In the genomic region with DNA sequence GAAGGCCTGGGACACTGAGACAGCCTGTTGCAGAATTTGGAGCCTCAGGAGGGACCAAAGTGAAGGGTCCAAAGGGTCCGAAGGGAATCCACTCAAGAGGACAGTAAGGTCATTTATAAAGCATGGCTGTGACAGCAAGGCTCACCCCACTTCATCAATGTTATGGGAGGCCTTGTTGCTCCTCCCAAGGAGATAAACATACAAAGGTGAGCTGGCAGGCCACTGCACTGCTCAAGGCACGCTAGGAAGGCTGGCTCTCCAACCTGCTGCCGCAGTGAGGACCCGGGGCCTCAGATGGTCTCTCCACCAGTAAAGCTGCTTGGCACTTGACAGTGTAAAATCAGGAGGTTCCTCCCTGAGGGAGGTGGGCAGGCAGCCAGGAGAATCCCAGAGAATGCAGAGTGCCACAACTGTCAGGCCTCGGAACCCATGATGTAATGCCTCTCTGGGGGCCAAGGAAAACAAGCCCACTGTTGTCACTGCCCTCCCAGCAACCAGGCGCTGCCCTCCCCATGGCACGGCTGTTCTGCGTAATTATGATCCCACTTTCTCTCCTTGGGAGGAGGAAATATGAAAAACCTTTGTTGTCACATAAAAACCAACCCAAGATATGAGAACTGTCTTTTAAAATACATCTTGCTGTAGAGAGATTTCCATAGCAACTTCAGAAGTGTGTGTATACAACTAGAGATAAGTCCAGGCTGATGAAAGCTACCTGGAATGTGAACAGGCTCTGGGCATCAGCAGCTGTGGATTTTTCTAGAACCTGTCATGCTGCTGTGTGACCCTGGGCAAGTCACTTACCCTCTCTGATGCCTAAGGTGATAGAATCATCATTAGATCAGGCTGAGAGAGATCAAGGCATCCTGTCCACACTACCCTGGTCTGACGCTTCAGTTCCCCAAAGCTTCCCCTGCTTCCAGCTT, we compare ENCODE assay signal across 14 cellular contexts.
A peak's percentile ranks its signal among the peaks of the same experiment; 100 is the strongest.
DNase-seq lines count a peak whose midpoint lies in the region; ATAC-seq and TF ChIP-seq lines count a peak whose summit lies in the region.
"Had no signal": no experiment of that assay in that cellular context is flagged by ENCODE, and none has a peak within 500 bp of the region (broad histone marks: within the 10 kb centered on the region; RNA-seq: fewer than 3 reads in every experiment).

No MANE protein-coding gene starts in this region.

- no TSS peak for BruUV-seq in mammary epithelial cell (replicated peaks; lab: Mats Ljungman, UMichigan)

- H3K27me3 Mint-ChIP-seq in activated naive CD8-positive, alpha-beta T cell treated with anti-CD3 and anti-CD28 coated beads, Interleukin-2, amount 50 U/mL, for 24 hours = peaks cover 14% of the 10 kb centered on the region

- dilution Hi-C loops in mammary epithelial cell (cut with HindIII; ENCODE audit: low sequenced_read_pairs) = no loop called here

- H3K9ac ChIP-seq in mammary epithelial cell (ENCODE audit: insufficient read depth, low read length) = no peak overlapping the region

- no peak overlapping the region for H3K27ac Mint-ChIP-seq in activated naive CD8-positive, alpha-beta T cell treated with anti-CD3 and anti-CD28 coated beads, Interleukin-2, amount 50 U/mL, for 24 hours
- H3K27ac Mint-ChIP-seq: GM23338 had no signal

- DNase-seq in Right ventricle myocardium inferior (ENCODE audit: missing footprints) (no peak), cardiac septum (ENCODE audit: low spot score) (no peak), mammary epithelial cell (peak; percentile 31), kidney glomerular epithelial cell (lab: John Stamatoyannopoulos, UW) (peak; percentile 86), uterus (peak; percentile 83 to 84)
- no peak for DNase-seq in activated naive CD8-positive, alpha-beta T cell treated with anti-CD3 and anti-CD28 coated beads, Interleukin-2, amount 50 U/mL, for 24 hours
- no peak for DNase-seq in effector CD8-positive, alpha-beta T cell (lab: John Stamatoyannopoulos, UW)
- DNase-seq: activated CD4-positive, alpha-beta T cell treated with anti-CD3 and anti-CD28 coated beads for 1 hour; NK-92 treated with Interleukin-12 subunit alpha and Interleukin-12 subunit beta, amount 100 ng/mL, for 24 hours; testis had no signal

- in situ Hi-C loops in mammary epithelial cell (cut with MboI; ENCODE audit: low sequenced_read_pairs in 2 of 2) = no loop called here

- ATAC-seq in Right ventricle myocardium inferior = peak; percentile 69
- ATAC-seq in HG03442 (IDR thresholded peaks at IDR 0.05; ENCODE audit: unreplicated experiment) = no peak
- ATAC-seq in activated naive CD8-positive, alpha-beta T cell treated with anti-CD3 and anti-CD28 coated beads, Interleukin-2, amount 50 U/mL, for 24 hours = no peak
- ATAC-seq: GM12878, GM23338 had no signal

- TF ChIP-seq CTCF in mammary epithelial cell (conservative IDR thresholded peaks at IDR 0.05 in 1 of 2, IDR thresholded peaks at IDR 0.05 in 1 of 2; ENCODE audit: extremely low read depth in 1 of 2, insufficient read depth in 1 of 2, low read depth in 1 of 2, low read length in 2 of 2) (no peak), uterus (IDR thresholded peaks at IDR 0.05) (no peak)

- H3K36me3 ChIP-seq in mammary epithelial cell (ENCODE audit: insufficient read depth, low read length) (no peaks in the 10 kb centered on the region), uterus (no peaks in the 10 kb centered on the region)

- no peaks in the 10 kb centered on the region for H3K9me3 Mint-ChIP-seq in activated naive CD8-positive, alpha-beta T cell treated with anti-CD3 and anti-CD28 coated beads, Interleukin-2, amount 50 U/mL, for 24 hours
- H3K9me3 Mint-ChIP-seq: GM23338 had no signal

- H3K4me1 ChIP-seq in mammary epithelial cell (ENCODE audit: insufficient read depth, low read length) (no peaks in the 10 kb centered on the region), uterus (peaks cover 8 to 10% of the 10 kb centered on the region in 2 donors)
- H3K4me1 ChIP-seq: testis had no signal

- no peaks in the 10 kb centered on the region for H4K20me1 ChIP-seq in mammary epithelial cell (ENCODE audit: insufficient read depth, low read length)

- no peaks in the 10 kb centered on the region for H3K79me2 ChIP-seq in mammary epithelial cell (ENCODE audit: insufficient read depth, low read length)

- CTCF ChIA-PET in mammary epithelial cell (lab: Charles Lee; ENCODE audit: low non-redundant PET) = interaction anchor here (0.6 kb wide), 1 partner anchor 123 kb away, joined by 3 read pairs; no protein-coding TSS in a partner anchor

- H3K4me3 Mint-ChIP-seq in activated naive CD8-positive, alpha-beta T cell treated with anti-CD3 and anti-CD28 coated beads, Interleukin-2, amount 50 U/mL, for 24 hours = no peak overlapping the region
- H3K4me3 Mint-ChIP-seq: GM23338 had no signal

- H3K4me3 ChIP-seq in mammary epithelial cell (replicated peaks in 1 of 3; ENCODE audit: insufficient read depth in 1 of 3, low read depth in 2 of 3, low read length in 3 of 3) = no peak overlapping the region
- H3K4me3 ChIP-seq in uterus = no peak overlapping the region
- H3K4me3 ChIP-seq: GM12878, GM23338, testis had no signal

- WGBS in mammary epithelial cell (ENCODE audit: low coverage, missing lambda C conversion rate) = 37% methylated on average over 7 of the region's 9 CpGs

- H3K27ac ChIP-seq in mammary epithelial cell (ENCODE audit: insufficient read depth, low read depth, low read length) (no peak overlapping the region), uterus (peak overlapping the region; percentile 80 to 87)
- H3K27ac ChIP-seq: HL-60, testis had no signal

- no peak overlapping the region for H2AFZ ChIP-seq in mammary epithelial cell (ENCODE audit: low read depth, low read length)
- H2AFZ ChIP-seq: GM23338 had no signal

- no peaks in the 10 kb centered on the region for H3K27me3 ChIP-seq in mammary epithelial cell (ENCODE audit: insufficient read depth, low read length)
- H3K27me3 ChIP-seq in uterus = no peaks in the 10 kb centered on the region
- H3K27me3 ChIP-seq: testis had no signal

- no peaks in the 10 kb centered on the region for H3K36me3 Mint-ChIP-seq in activated naive CD8-positive, alpha-beta T cell treated with anti-CD3 and anti-CD28 coated beads, Interleukin-2, amount 50 U/mL, for 24 hours (ENCODE audit: low read depth)

- intact Hi-C loops in Right ventricle myocardium inferior (cut with DNase I) (loop anchor here (2.0 kb wide), 1 partner anchor 109 kb away; no protein-coding TSS in a partner anchor), cardiac septum (cut with DNase I) (loop anchor here (5.0 kb wide), 1 partner anchor 100 kb away; no protein-coding TSS in a partner anchor), mammary epithelial cell (cut with micrococcal nuclease) (loop anchor here (5.0 to 10.0 kb wide), 2 partner anchors 45 to 317 kb away; no protein-coding TSS in a partner anchor), uterus (cut with DNase I; ENCODE audit: low total_unique reads) (no loop called here)

- no peak overlapping the region for H3K4me2 ChIP-seq in mammary epithelial cell (ENCODE audit: insufficient read depth, low read depth, low read length)
- H3K4me2 ChIP-seq: GM23338 had no signal

- TF ChIP-seq POLR2A in uterus (IDR thresholded peaks at IDR 0.05) = no peak

- H3K4me1 Mint-ChIP-seq in activated naive CD8-positive, alpha-beta T cell treated with anti-CD3 and anti-CD28 coated beads, Interleukin-2, amount 50 U/mL, for 24 hours = peaks cover 13% of the 10 kb centered on the region

- no peaks in the 10 kb centered on the region for H3K9me3 ChIP-seq in mammary epithelial cell (replicated peaks; ENCODE audit: insufficient read depth, low read length)
- no peaks in the 10 kb centered on the region for H3K9me3 ChIP-seq in uterus
- H3K9me3 ChIP-seq: testis had no signal

Comparison
In these comparisons a context has a peak if more than half of its experiments do, and no peak if none do; other contexts are left out.
1. DNase-seq: peak in mammary epithelial cell (single experiment), kidney glomerular epithelial cell (single experiment) and uterus (2 of 2); none in Right ventricle myocardium inferior (single experiment), cardiac septum (single experiment), activated naive CD8-positive, alpha-beta T cell treated with anti-CD3 and anti-CD28 coated beads, Interleukin-2, amount 50 U/mL, for 24 hours (single experiment) and effector CD8-positive, alpha-beta T cell (single experiment).